Comparison of ENCODE assay signal across 32 cellular contexts in genomic region chr1:17339521-17339920, GRCh38. TPM values are rescaled to one million over a fixed set of nuclear protein-coding genes. Genes with fewer than 3 reads are reported as not detected.
"Had no signal": no experiment of that assay in that cellular context is flagged by ENCODE, and none has a peak within 500 bp of the region (broad histone marks: within the 10 kb centered on the region; RNA-seq: fewer than 3 reads in every experiment).

No MANE protein-coding gene starts in this region.

- ATAC-seq: mucosa of descending colon; naive thymus-derived CD4-positive, alpha-beta T cell; right cardiac atrium; sciatic nerve; stimulated activated effector memory CD8-positive, alpha-beta T cell treated with anti-CD3 and anti-CD28 coated beads, Interleukin-12 subunit alpha, Interleukin-12 subunit beta, amount 100 ng/mL, for 72 hours had no signal

- H3K36me3 ChIP-seq: left ventricle myocardium inferior, suprapubic skin, thoracic aorta, tibial artery, uterus had no signal

- H3K27me3 ChIP-seq: hepatocyte, uterus had no signal

- FAIRE-seq: small intestine had no signal

- DNase-seq: islet precursor cell; left ventricle myocardium inferior; mesendoderm; midbrain; mucosa of descending colon; naive thymus-derived CD4-positive, alpha-beta T cell; occipital lobe; retina; right cardiac atrium; small intestine; spleen; stimulated activated CD4-positive, alpha-beta T cell treated with anti-CD3 and anti-CD28 coated beads, Interleukin-4, amount 100 ng/mL, for 24 hours; stimulated activated naive CD4-positive, alpha-beta T cell; tibial artery; trophoblast cell; uterus had no signal

- H3K4me2 ChIP-seq: hepatocyte had no signal

- H3K9me3 ChIP-seq: mucosa of descending colon, suprapubic skin, thoracic aorta, uterus had no signal

- H2AFZ ChIP-seq: hepatocyte, parathyroid adenoma had no signal

- H3K79me2 ChIP-seq: hepatocyte, parathyroid adenoma had no signal

- H3K27ac ChIP-seq: hepatocyte, left ventricle myocardium inferior, parathyroid adenoma, spleen, suprapubic skin, thoracic aorta, tibial artery, uterus had no signal

- H3K4me1 ChIP-seq: left ventricle myocardium inferior, parathyroid adenoma, suprapubic skin, tibial artery, uterus had no signal

- H3K9ac ChIP-seq: parathyroid adenoma had no signal

- H3K4me3 ChIP-seq: hepatocyte, left ventricle myocardium inferior, lung, mucosa of descending colon, spleen, suprapubic skin, thoracic aorta, tibial artery, uterus had no signal

RNA-seq across cellular contexts. Expression of gene PADI4, which starts 31.5 kb away (rescaled TPM):
- total RNA-seq: hepatocyte, kidney epithelial cell, myocyte, occipital lobe, osteocyte, progenitor cell of endocrine pancreas had no signal
- polyA plus RNA-seq: hepatocyte, neural cell had no signal

RNA-seq across cellular contexts. Expression of gene PADI6, which starts 32.5 kb away (rescaled TPM):
- total RNA-seq: hepatocyte; kidney epithelial cell; left ventricle myocardium inferior; lower leg skin; lung; mucosa of descending colon; myocyte; naive thymus-derived CD4-positive, alpha-beta T cell; natural killer cell treated with Interleukin-12 subunit alpha and Interleukin-12 subunit beta and Interleukin-15 and Interleukin-18, amount 100 ng/mL, for 72 hours; occipital lobe; osteocyte; progenitor cell of endocrine pancreas; right cardiac atrium; sciatic nerve; subcutaneous adipose tissue; suprapubic skin; thoracic aorta; ureter had no signal
- polyA plus RNA-seq: hepatocyte; lung; naive thymus-derived CD4-positive, alpha-beta T cell; neural cell; right cardiac atrium; small intestine; spleen had no signal
